Comparison of ENCODE assay signal across 11 cellular contexts in the genomic region with DNA sequence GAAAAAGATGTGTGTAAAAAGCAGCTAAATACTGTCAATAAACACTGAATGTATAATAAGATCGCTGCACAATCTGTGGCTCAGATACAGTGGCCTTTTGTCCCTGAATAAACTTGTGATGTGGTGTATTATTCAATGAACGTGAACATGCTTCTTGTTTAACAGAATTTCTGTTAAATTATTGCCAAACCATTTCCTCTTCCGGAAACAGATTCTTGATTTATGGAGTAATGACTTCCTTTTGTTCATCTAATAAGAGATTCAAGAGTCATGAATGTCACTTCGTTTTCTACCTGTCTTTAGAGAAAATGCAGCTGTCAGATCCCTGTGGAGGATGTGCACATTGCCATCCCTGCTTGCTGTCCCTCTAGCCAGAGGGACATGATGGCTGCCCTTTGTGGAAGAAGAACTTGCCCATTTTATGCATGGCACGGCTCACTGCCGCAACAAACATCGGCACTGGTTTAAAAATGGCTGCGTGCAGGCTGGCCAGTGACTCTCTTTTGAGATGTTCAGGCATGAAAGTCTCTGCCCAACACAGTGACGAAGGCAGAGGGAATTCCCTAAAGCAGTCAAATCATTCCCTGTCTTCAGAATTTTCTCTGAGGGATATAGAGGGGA. TPM values are rescaled to one million over a fixed set of nuclear protein-coding genes. Genes with fewer than 3 reads are reported as not detected.
DNase-seq lines count a peak whose midpoint lies in the region; TF ChIP-seq lines count a peak whose summit lies in the region.
"Had no signal": no experiment of that assay in that cellular context is flagged by ENCODE, and none has a peak within 500 bp of the region (broad histone marks: within the 10 kb centered on the region; RNA-seq: fewer than 3 reads in every experiment).

No MANE protein-coding gene starts in this region.

- peak overlapping the region in 7 of 8 donors; percentile 13 to 79 (median 55) for H3K4me3 Mint-ChIP-seq in CD4-positive, alpha-beta memory T cell
- H3K4me3 Mint-ChIP-seq in immature natural killer cell (peak overlapping the region; percentile 26 to 77 (median 57)), mesothelial cell of epicardium (no peak overlapping the region), endodermal cell (no peak overlapping the region)
- H3K4me3 Mint-ChIP-seq: nephron had no signal

- H3K27ac Mint-ChIP-seq in CD4-positive, alpha-beta memory T cell: peak overlapping the region in 6 of 7 donors; percentile 18 to 91 (median 89)
- H3K27ac Mint-ChIP-seq in immature natural killer cell: peak overlapping the region; percentile 51 to 84 (median 70)
- H3K27ac Mint-ChIP-seq in mesothelial cell of epicardium: no peak overlapping the region
- H3K27ac Mint-ChIP-seq in endodermal cell: no peak overlapping the region
- H3K27ac Mint-ChIP-seq: nephron had no signal

- DNase-seq in A673 (ENCODE audit: low spot score) (peak; percentile 95), SK-N-DZ (ENCODE audit: low spot score) (peak; percentile 11), immature natural killer cell (no peak), mesothelial cell of epicardium (ENCODE audit: low spot score in 2 of 2, unreplicated experiment in 2 of 2) (no peak), RWPE1 (ENCODE audit: low spot score) (no peak), endodermal cell (no peak)
- no peak for DNase-seq in CD4-positive, alpha-beta memory T cell
- DNase-seq in effector memory CD4-positive, alpha-beta T cell: no peak
- DNase-seq: activated CD4-positive, alpha-beta T cell treated with anti-CD3 and anti-CD28 coated beads for 1 hour; hypothalamus had no signal

- no peaks in the 10 kb centered on the region for H3K27me3 Mint-ChIP-seq in CD4-positive, alpha-beta memory T cell
- H3K27me3 Mint-ChIP-seq in immature natural killer cell (ENCODE audit: low read depth in 3 of 3) (no peaks in the 10 kb centered on the region), mesothelial cell of epicardium (ENCODE audit: low read depth) (no peaks in the 10 kb centered on the region), endodermal cell (ENCODE audit: insufficient read depth) (no peaks in the 10 kb centered on the region)

- intact Hi-C loops in A673 (cut with micrococcal nuclease; ENCODE audit: unreplicated experiment): loop anchor here (1.0 to 5.0 kb wide), 4 partner anchors 39 to 1511 kb away; no protein-coding TSS in a partner anchor
- intact Hi-C loops in CD4-positive, alpha-beta memory T cell (cut with micrococcal nuclease): loop anchor here (2.0 kb wide), 1 partner anchor 48 kb away; the partner anchor contains the start of gene ABHD13

- H3K4me3 ChIP-seq in A673 (ENCODE audit: low read depth, low read length, poor library complexity, severe bottlenecking) (peak overlapping the region; percentile 8), endodermal cell (ENCODE audit: low read length) (no peak overlapping the region)
- H3K4me3 ChIP-seq in CD4-positive, alpha-beta memory T cell (ENCODE audit: low read length in 2 of 2): no peak overlapping the region
- no peak overlapping the region for H3K4me3 ChIP-seq in effector memory CD4-positive, alpha-beta T cell (ENCODE audit: insufficient read depth, low read depth, low read length, poor library complexity, severe bottlenecking)

- peaks cover 32 to 51% (median 39%) of the 10 kb centered on the region in 4 donors for H3K4me1 Mint-ChIP-seq in CD4-positive, alpha-beta memory T cell
- H3K4me1 Mint-ChIP-seq in immature natural killer cell (peaks cover 38 to 47% of the 10 kb centered on the region in 2 donors), mesothelial cell of epicardium (peaks cover 18% of the 10 kb centered on the region), endodermal cell (peaks cover 2% of the 10 kb centered on the region)

- H3K9ac ChIP-seq in endodermal cell (ENCODE audit: extremely low read depth, low read length, poor library complexity, severe bottlenecking): no peak overlapping the region

- CTCF ChIA-PET in A673 (lab: Charles Lee) (no interaction called here), RWPE1 (lab: Yijun Ruan, JAX) (no interaction called here)
- CTCF ChIA-PET in CD4-positive, alpha-beta memory T cell (lab: Charles Lee; ENCODE audit: partially characterized antibody): interaction anchor here (0.6 kb wide), 1 partner anchor 241 kb away, joined by 4 read pairs; no protein-coding TSS in a partner anchor

- POLR2A ChIA-PET in A673 (lab: Charles Lee; ENCODE audit: low non-redundant PET) (no interaction called here), RWPE1 (lab: Yijun Ruan, JAX; ENCODE audit: low non-redundant PET) (no interaction called here)
- POLR2A ChIA-PET in CD4-positive, alpha-beta memory T cell (lab: Charles Lee; ENCODE audit: partially characterized antibody): no interaction called here

- H3K27ac ChIP-seq in A673 (ENCODE audit: low read depth, low read length, poor library complexity, severe bottlenecking) (peak overlapping the region; percentile 95), RWPE1 (no peak overlapping the region), endodermal cell (ENCODE audit: low read depth, low read length) (no peak overlapping the region)
- no peak overlapping the region for H3K27ac ChIP-seq in CD4-positive, alpha-beta memory T cell (ENCODE audit: low read depth, low read length)
- H3K27ac ChIP-seq in effector memory CD4-positive, alpha-beta T cell (ENCODE audit: insufficient read depth, low read length, poor library complexity, severe bottlenecking): no peak overlapping the region

- H3K9me3 ChIP-seq in A673 (ENCODE audit: low read depth, low read length, poor library complexity, severe bottlenecking) (no peaks in the 10 kb centered on the region), endodermal cell (ENCODE audit: control insufficient read depth, low read length) (no peaks in the 10 kb centered on the region)
- no peaks in the 10 kb centered on the region for H3K9me3 ChIP-seq in CD4-positive, alpha-beta memory T cell (ENCODE audit: control insufficient read depth in 1 of 2, low read length in 2 of 2)
- no peaks in the 10 kb centered on the region for H3K9me3 ChIP-seq in effector memory CD4-positive, alpha-beta T cell (ENCODE audit: control insufficient read depth, low read length)

- H3K36me3 ChIP-seq in A673 (ENCODE audit: insufficient read depth, low read length, poor library complexity, severe bottlenecking): no peaks in the 10 kb centered on the region
- H3K36me3 ChIP-seq in CD4-positive, alpha-beta memory T cell (ENCODE audit: insufficient read depth, low read length): no peaks in the 10 kb centered on the region
- no peaks in the 10 kb centered on the region for H3K36me3 ChIP-seq in effector memory CD4-positive, alpha-beta T cell (ENCODE audit: control insufficient read depth, insufficient read depth, low read length)
- no peaks in the 10 kb centered on the region for H3K36me3 ChIP-seq in endodermal cell (ENCODE audit: control insufficient read depth, insufficient read depth, low read length)

- no TSS peak for BruUV-seq in A673 (replicated peaks; lab: Mats Ljungman, UMichigan)

- TF ChIP-seq CTCF in A673 (conservative IDR thresholded peaks at IDR 0.05; ENCODE audit: low read depth, low read length) (no peak), mesothelial cell of epicardium (IDR thresholded peaks at IDR 0.05; ENCODE audit: unreplicated experiment) (no peak), RWPE1 (conservative IDR thresholded peaks at IDR 0.05; ENCODE audit: low read depth) (no peak), endodermal cell (conservative IDR thresholded peaks at IDR 0.05) (no peak)

- H3K36me3 Mint-ChIP-seq in CD4-positive, alpha-beta memory T cell: peaks cover 5 to 17% of the 10 kb centered on the region in 2 donors
- H3K36me3 Mint-ChIP-seq in immature natural killer cell: peaks cover 3 to 11% (median 3%) of the 10 kb centered on the region in 3 donors
- H3K36me3 Mint-ChIP-seq in mesothelial cell of epicardium: no peaks in the 10 kb centered on the region
- H3K36me3 Mint-ChIP-seq in endodermal cell (ENCODE audit: low read depth): peaks cover 2% of the 10 kb centered on the region

- H3K4me1 ChIP-seq in A673 (ENCODE audit: insufficient read depth, low read length, poor library complexity, severe bottlenecking) (peaks cover 61% of the 10 kb centered on the region), endodermal cell (ENCODE audit: control insufficient read depth, insufficient read depth, low read length) (no peaks in the 10 kb centered on the region)
- peaks cover 28% of the 10 kb centered on the region for H3K4me1 ChIP-seq in CD4-positive, alpha-beta memory T cell (ENCODE audit: insufficient read depth, low read length)
- no peaks in the 10 kb centered on the region for H3K4me1 ChIP-seq in effector memory CD4-positive, alpha-beta T cell (ENCODE audit: control insufficient read depth, insufficient read depth, low read length, poor library complexity, severe bottlenecking)

- 87 to 88% methylated on average over 7 to 9 of the region's 9 CpGs for WGBS in endodermal cell (ENCODE audit: insufficient coverage in 1 of 2, insufficient read length in 1 of 2), 2 experiments

- H3K9me3 Mint-ChIP-seq in CD4-positive, alpha-beta memory T cell: peaks cover 0 to 3% (median 0%) of the 10 kb centered on the region in 8 donors
- H3K9me3 Mint-ChIP-seq in immature natural killer cell (no peaks in the 10 kb centered on the region), mesothelial cell of epicardium (no peaks in the 10 kb centered on the region), endodermal cell (no peaks in the 10 kb centered on the region)
- H3K9me3 Mint-ChIP-seq: nephron had no signal

- H3K27me3 ChIP-seq in A673 (replicated peaks; ENCODE audit: insufficient read depth, low read depth, low read length, poor library complexity) (no peaks in the 10 kb centered on the region), endodermal cell (ENCODE audit: control insufficient read depth, insufficient read depth, low read length, poor library complexity, severe bottlenecking) (no peaks in the 10 kb centered on the region)
- H3K27me3 ChIP-seq in CD4-positive, alpha-beta memory T cell (ENCODE audit: insufficient read depth, low read length): no peaks in the 10 kb centered on the region
- no peaks in the 10 kb centered on the region for H3K27me3 ChIP-seq in effector memory CD4-positive, alpha-beta T cell (replicated peaks; ENCODE audit: control insufficient read depth, insufficient read depth, low read length, poor library complexity, severe bottlenecking)

RNA-seq across cellular contexts. Expression of gene TNFSF13B, which starts 3.1 kb away (rescaled TPM):
- total RNA-seq in A673 (2021) (9.2 and 11.2 TPM in 2 replicates), mesothelial cell of epicardium (1.1 to 2.1 TPM (median 1.6 TPM) in 3 replicates), endodermal cell (1 to 10 TPM in 1 of 2 donors, under 1 TPM in 1; 0.35 to 1.5 TPM)
- 10 to 100 TPM; 35.8 to 37.9 TPM for total RNA-seq in CD4-positive, alpha-beta memory T cell
- polyA plus RNA-seq in CD4-positive, alpha-beta memory T cell: 10 to 100 TPM; 44.8 to 54.6 TPM
- not detected in 2 replicates for polyA plus RNA-seq in SK-N-DZ (2014; cell fraction: cytosol; rRNA removed)
- 0.11 TPM in 1 of 2 replicates, not detected in the other for polyA plus RNA-seq in SK-N-DZ (2014; cell fraction: nucleus; rRNA removed)
- polyA plus RNA-seq in immature natural killer cell: 10 to 100 TPM in 2 of 3 donors, 1 to 10 TPM in 1; 6.4 to 17.2 (median 10.2) TPM
- polyA plus RNA-seq in endodermal cell (2013, experiment 1 of 2): 0.50 TPM
- polyA plus RNA-seq in endodermal cell (2013, experiment 2 of 2): 0.41 TPM

RNA-seq across cellular contexts. Expression of gene ABHD13, which starts 48.2 kb away (rescaled TPM):
- total RNA-seq in A673 (2021) (9.0 and 10.3 TPM in 2 replicates), mesothelial cell of epicardium (10.0 to 10.9 TPM (median 10.3 TPM) in 3 replicates), endodermal cell (10 to 100 TPM in 1 of 2 donors, 1 to 10 TPM in 1; 8.0 to 10.2 TPM)
- total RNA-seq in CD4-positive, alpha-beta memory T cell: 10 to 100 TPM; 22.9 to 23.2 TPM
- 10 to 100 TPM; 13.4 to 15.8 TPM for polyA plus RNA-seq in CD4-positive, alpha-beta memory T cell
- polyA plus RNA-seq in SK-N-DZ (2014; cell fraction: cytosol; rRNA removed): 8.6 and 9.8 TPM in 2 replicates
- 7.4 and 7.6 TPM in 2 replicates for polyA plus RNA-seq in SK-N-DZ (2014; cell fraction: nucleus; rRNA removed)
- polyA plus RNA-seq in immature natural killer cell: 10 to 100 TPM in 2 of 3 donors, 1 to 10 TPM in 1; 8.8 to 11.1 (median 10.1) TPM
- polyA plus RNA-seq in endodermal cell (2013, experiment 1 of 2): 11.2 TPM
- 10.8 TPM for polyA plus RNA-seq in endodermal cell (2013, experiment 2 of 2)

RNA-seq across cellular contexts. Expression of gene LIG4, which starts 51.1 kb away (rescaled TPM):
- 9.8 and 11.1 TPM in 2 replicates for total RNA-seq in A673 (2021)
- 10 to 100 TPM; 11.1 to 11.4 TPM for total RNA-seq in CD4-positive, alpha-beta memory T cell
- 1 to 10 TPM; 2.7 to 6.6 TPM for polyA plus RNA-seq in CD4-positive, alpha-beta memory T cell
- 9.1 and 10.5 TPM in 2 replicates for polyA plus RNA-seq in SK-N-DZ (2014; cell fraction: cytosol; rRNA removed)
- polyA plus RNA-seq in SK-N-DZ (2014; cell fraction: nucleus; rRNA removed): 11.5 and 13.9 TPM in 2 replicates
- 1 to 10 TPM; 2.0 to 3.8 (median 2.9) TPM for polyA plus RNA-seq in immature natural killer cell
- 7.0 to 7.2 TPM (median 7.2 TPM) in 3 replicates for total RNA-seq in mesothelial cell of epicardium
- 10 to 100 TPM in 1 of 2 donors, 1 to 10 TPM in 1; 7.5 to 10.8 TPM for total RNA-seq in endodermal cell
- 10.3 TPM for polyA plus RNA-seq in endodermal cell (2013, experiment 1 of 2)
- polyA plus RNA-seq in endodermal cell (2013, experiment 2 of 2): 10.4 TPM

Comparison
In these comparisons a context has a peak if more than half of its experiments do, and no peak if none do; other contexts are left out.
1. DNase-seq: peak in A673 (single experiment) and SK-N-DZ (single experiment); none in CD4-positive, alpha-beta memory T cell (0 of 5), immature natural killer cell (0 of 3), effector memory CD4-positive, alpha-beta T cell (0 of 3), mesothelial cell of epicardium (0 of 2), RWPE1 (single experiment) and endodermal cell (single experiment).
2. H3K27ac Mint-ChIP-seq: peak in CD4-positive, alpha-beta memory T cell (6 of 7) and immature natural killer cell (6 of 6); none in mesothelial cell of epicardium (single experiment) and endodermal cell (single experiment).
3. H3K4me3 Mint-ChIP-seq: peak in CD4-positive, alpha-beta memory T cell (7 of 8) and immature natural killer cell (5 of 5); none in mesothelial cell of epicardium (single experiment) and endodermal cell (single experiment).